1 cellular context compared by ENCODE assay signal in the genomic region with DNA sequence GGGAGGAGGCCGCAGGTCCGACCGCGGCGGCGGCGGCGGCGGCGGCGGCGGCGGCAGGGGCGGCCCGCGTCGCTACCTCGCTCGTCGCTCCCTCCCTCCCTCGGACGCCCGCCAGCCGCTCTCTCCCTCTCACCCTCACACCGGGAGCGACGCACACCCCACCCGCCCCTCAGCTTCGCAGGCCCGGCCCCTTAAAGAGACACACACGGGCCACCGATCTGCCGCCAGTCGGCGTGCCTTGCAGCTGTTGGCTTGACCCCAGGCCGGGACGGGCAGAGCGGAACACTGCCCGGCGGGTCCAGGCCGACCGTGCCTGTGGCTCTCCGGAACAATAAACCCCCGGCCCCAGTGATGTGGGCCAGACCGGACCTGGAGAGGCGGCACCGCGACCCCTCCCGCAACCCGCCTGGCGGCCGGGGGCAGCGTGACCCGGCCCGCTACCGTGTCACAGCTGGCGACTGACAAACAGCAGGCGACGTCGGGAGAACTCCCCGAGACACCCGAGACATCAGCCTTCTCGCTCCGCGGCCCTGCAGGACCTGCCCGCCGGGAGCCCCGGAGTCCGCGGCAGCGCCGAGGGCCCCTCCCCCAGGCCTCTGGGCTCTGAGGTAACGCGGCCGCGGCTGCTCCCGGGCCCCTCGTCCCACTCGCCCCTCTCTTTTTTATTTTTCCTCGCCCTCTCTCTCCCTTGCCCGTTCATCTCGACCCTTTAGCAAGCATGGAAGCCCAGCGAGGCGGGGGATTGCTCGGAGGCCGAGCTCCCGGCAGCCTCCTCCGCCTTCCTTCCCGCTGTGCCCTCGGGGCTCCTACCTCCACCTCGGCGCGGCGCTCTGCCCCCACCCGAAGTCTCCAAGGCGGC.
A peak's percentile ranks its signal among the peaks of the same experiment; 100 is the strongest.
TF ChIP-seq lines count a peak whose summit lies in the region.

TSS of gene SETD2 (minus strand) at position 124 of the 859 bp plus-strand sequence. CDS start 189 bp downstream, outside the sequence.

TF ChIP-seq in HCT116, 20 proteins besides CTCF, POLR2A, EP300 and RAD21 (continued from another document):
- TF ChIP-seq ZBTB33 (IDR thresholded peaks at IDR 0.05; ENCODE audit: extremely low read depth, insufficient replicate concordance, low read length), result no peak
- TF ChIP-seq POLR2AphosphoS5 (IDR thresholded peaks at IDR 0.05; ENCODE audit: low read depth, low read length), result peak; percentile 69
- 0 out of 2 replicates have a peak, but pooled peaks have one; percentile 31 for TF ChIP-seq EGR1 (IDR thresholded peaks at IDR 0.05; ENCODE audit: low read depth)
- TF ChIP-seq JUND (IDR thresholded peaks at IDR 0.05), result no peak
- TF ChIP-seq YY1 (IDR thresholded peaks at IDR 0.05; ENCODE audit: extremely low read depth, insufficient replicate concordance, low read depth, low read length), result no peak
- TF ChIP-seq SP1 (IDR thresholded peaks at IDR 0.05; ENCODE audit: low read depth), result peak; percentile 77
